8 cellular contexts compared by ENCODE assay signal in the genomic region with DNA sequence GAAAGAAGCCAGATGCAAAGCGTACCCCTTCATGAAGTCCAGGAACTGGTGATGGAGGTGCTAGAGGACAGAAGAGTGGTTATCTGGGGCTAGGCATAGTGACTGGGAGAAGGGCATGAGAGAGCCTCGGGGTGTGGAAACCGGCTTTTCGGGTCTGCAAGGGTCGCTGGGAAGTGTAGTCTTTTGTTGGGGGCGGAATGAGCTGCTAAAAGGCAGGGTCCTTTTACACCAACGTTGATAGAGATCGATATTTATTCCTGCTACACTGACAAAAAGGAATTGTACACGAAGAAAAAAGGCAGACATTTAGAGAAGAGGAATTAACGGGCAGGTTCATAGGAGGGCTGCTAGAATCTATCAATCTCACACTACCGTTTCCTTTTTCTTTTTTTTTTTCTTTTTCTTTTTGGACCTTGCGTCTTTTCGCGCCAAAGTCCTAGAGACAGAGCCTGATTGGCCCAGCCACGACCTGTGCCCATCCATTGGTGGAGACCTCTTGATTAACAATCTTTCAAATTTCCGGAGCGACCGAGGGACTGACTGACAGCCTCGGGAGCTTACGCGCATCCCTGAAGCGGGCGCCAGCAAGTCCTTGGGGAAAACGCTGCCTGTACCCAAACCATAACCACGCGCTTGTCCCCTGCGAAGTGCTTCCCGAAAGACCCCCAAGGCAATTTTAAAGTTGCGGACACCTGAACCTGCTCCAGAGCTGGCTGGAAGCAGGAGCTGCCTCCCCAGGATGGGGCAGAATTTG. TPM values are rescaled to one million over a fixed set of nuclear protein-coding genes. Genes with fewer than 3 reads are reported as not detected.
A peak's percentile ranks its signal among the peaks of the same experiment; 100 is the strongest.
DNase-seq lines count a peak whose midpoint lies in the region; ATAC-seq and TF ChIP-seq lines count a peak whose summit lies in the region.

No MANE protein-coding gene starts in this region.

- no peak for TF ChIP-seq CTCF in CD8-positive, alpha-beta T cell (IDR thresholded peaks at IDR 0.05)

- no peaks in the 10 kb centered on the region for H3K9me3 Mint-ChIP-seq in CD8-positive, alpha-beta T cell
- no peaks in the 10 kb centered on the region for H3K9me3 Mint-ChIP-seq in activated CD4-positive, alpha-beta memory T cell treated with anti-CD3 and anti-CD28 coated beads, Interleukin-2, amount 10 ng/mL, durations not matched to agents 7 days and 5 days
- no peaks in the 10 kb centered on the region for H3K9me3 Mint-ChIP-seq in effector memory CD8-positive, alpha-beta T cell

- H3K4me3 ChIP-seq in CD8-positive, alpha-beta T cell (ENCODE audit: low read depth, low read length), result peak overlapping the region; percentile 66
- peak overlapping the region; percentile 57 for H3K4me3 ChIP-seq in mesodermal cell (ENCODE audit: extremely low read depth, insufficient read depth, low read length, poor library complexity, severe bottlenecking)

- intact Hi-C loops in CD8-positive, alpha-beta T cell (cut with DNase I, micrococcal nuclease), result loop anchor here (1.0 kb wide), 3 partner anchors 28 to 79 kb away; partner anchors contain the start of gene USP22 (in 2 of the 2)

- peak; percentile 97 for ATAC-seq in CD8-positive, alpha-beta T cell
- ATAC-seq in GM19452 (IDR thresholded peaks at IDR 0.05; ENCODE audit: unreplicated experiment) (peak; percentile 97), HG03571 (IDR thresholded peaks at IDR 0.05; ENCODE audit: unreplicated experiment) (peak; percentile 86)
- ATAC-seq in effector memory CD8-positive, alpha-beta T cell (replicated peaks), result peak; percentile 96

- peaks cover 12% of the 10 kb centered on the region for H3K4me1 ChIP-seq in CD8-positive, alpha-beta T cell (ENCODE audit: insufficient read depth, low read length)
- H3K4me1 ChIP-seq in mesodermal cell (ENCODE audit: control insufficient read depth, insufficient read depth, low read length, poor library complexity, severe bottlenecking), result no peaks in the 10 kb centered on the region

- H3K36me3 Mint-ChIP-seq in CD8-positive, alpha-beta T cell, result no peaks in the 10 kb centered on the region
- H3K36me3 Mint-ChIP-seq in activated CD4-positive, alpha-beta memory T cell treated with anti-CD3 and anti-CD28 coated beads, Interleukin-2, amount 10 ng/mL, durations not matched to agents 7 days and 5 days (ENCODE audit: low read depth), result no peaks in the 10 kb centered on the region
- peaks cover 7% of the 10 kb centered on the region for H3K36me3 Mint-ChIP-seq in effector memory CD8-positive, alpha-beta T cell (ENCODE audit: insufficient read depth)

- H3K4me3 Mint-ChIP-seq in CD8-positive, alpha-beta T cell, result peak overlapping the region; percentile 93
- H3K4me3 Mint-ChIP-seq in activated CD4-positive, alpha-beta memory T cell treated with anti-CD3 and anti-CD28 coated beads, Interleukin-2, amount 10 ng/mL, durations not matched to agents 7 days and 5 days, result peak overlapping the region; percentile 87
- H3K4me3 Mint-ChIP-seq in effector memory CD8-positive, alpha-beta T cell, result peak overlapping the region; percentile 87 to 90

- CTCF ChIA-PET in CD8-positive, alpha-beta T cell (lab: Charles Lee), result interaction anchor here (0.7 to 2.8 kb wide), 16 partner anchors 7 to 412 kb away, joined by 3 to 15 read pairs (median 4); partner anchors contain the start of gene USP22
- CTCF ChIA-PET in activated CD4-positive, alpha-beta memory T cell treated with anti-CD3 and anti-CD28 coated beads, Interleukin-2, amount 10 ng/mL, durations not matched to agents 7 days and 5 days (lab: Charles Lee), result interaction anchor here (0.7 to 2.9 kb wide), 33 partner anchors 11 to 949 kb away, joined by 3 to 43 read pairs (median 5); partner anchors contain the start of gene USP22

- POLR2A ChIA-PET in CD8-positive, alpha-beta T cell (lab: Charles Lee), result interaction anchor here (1.2 kb wide), 1 partner anchor 114 kb away, joined by 3 read pairs; no protein-coding TSS in a partner anchor
- POLR2A ChIA-PET in activated CD4-positive, alpha-beta memory T cell treated with anti-CD3 and anti-CD28 coated beads, Interleukin-2, amount 10 ng/mL, durations not matched to agents 7 days and 5 days (lab: Charles Lee), result interaction anchor here (0.6 to 3.3 kb wide), 12 partner anchors 22 to 447 kb away, joined by 3 to 55 read pairs (median 4); partner anchors contain the start of genes DHRS7B, TMEM11 and USP22

- no peaks in the 10 kb centered on the region for H3K36me3 ChIP-seq in CD8-positive, alpha-beta T cell (ENCODE audit: insufficient read depth, low read length)
- no peaks in the 10 kb centered on the region for H3K36me3 ChIP-seq in mesodermal cell (ENCODE audit: control insufficient read depth, insufficient read depth, low read length)

- WGBS in mesodermal cell (ENCODE audit: insufficient coverage in 2 of 2), 2 experiments, result 1% methylated on average over 17 to 26 of the region's 29 CpGs

- peaks cover 5% of the 10 kb centered on the region for H3K27me3 Mint-ChIP-seq in CD8-positive, alpha-beta T cell (ENCODE audit: low read depth)
- H3K27me3 Mint-ChIP-seq in activated CD4-positive, alpha-beta memory T cell treated with anti-CD3 and anti-CD28 coated beads, Interleukin-2, amount 10 ng/mL, durations not matched to agents 7 days and 5 days, result no peaks in the 10 kb centered on the region
- peaks cover 0 to 5% of the 10 kb centered on the region in 2 donors for H3K27me3 Mint-ChIP-seq in effector memory CD8-positive, alpha-beta T cell

- no peaks in the 10 kb centered on the region for H3K9me3 ChIP-seq in CD8-positive, alpha-beta T cell (ENCODE audit: low read length)
- no peaks in the 10 kb centered on the region for H3K9me3 ChIP-seq in mesodermal cell (ENCODE audit: control insufficient read depth, low read length)

- no peaks in the 10 kb centered on the region for H3K27me3 ChIP-seq in CD8-positive, alpha-beta T cell (ENCODE audit: insufficient read depth, low read length)

- DNase-seq in CD8-positive, alpha-beta T cell, result peak; percentile 22 to 72 (median 59)
- DNase-seq in NCI-H748 (lab: John Stamatoyannopoulos, UW; ENCODE audit: unreplicated experiment), result peak; percentile 97
- peak; percentile 84 for DNase-seq in activated CD4-positive, alpha-beta memory T cell treated with anti-CD3 and anti-CD28 coated beads, Interleukin-2, amount 10 ng/mL, durations not matched to agents 7 days and 5 days
- peak; percentile 41 to 47 (median 42) for DNase-seq in effector memory CD8-positive, alpha-beta T cell
- peak; percentile 64 to 65 for DNase-seq in stimulated activated CD8-positive, alpha-beta memory T cell treated with anti-CD3 and anti-CD28 coated beads, Interleukin-15, amount 100 ng/mL, for 48 hours (ENCODE audit: low read depth in 2 of 2)

- no peak overlapping the region for H3K27ac Mint-ChIP-seq in CD8-positive, alpha-beta T cell
- H3K27ac Mint-ChIP-seq in activated CD4-positive, alpha-beta memory T cell treated with anti-CD3 and anti-CD28 coated beads, Interleukin-2, amount 10 ng/mL, durations not matched to agents 7 days and 5 days, result peak overlapping the region; percentile 86
- H3K27ac Mint-ChIP-seq in effector memory CD8-positive, alpha-beta T cell, result peak overlapping the region; percentile 61 to 66

- peaks cover 11% of the 10 kb centered on the region for H3K4me1 Mint-ChIP-seq in CD8-positive, alpha-beta T cell (ENCODE audit: low read depth)
- H3K4me1 Mint-ChIP-seq in activated CD4-positive, alpha-beta memory T cell treated with anti-CD3 and anti-CD28 coated beads, Interleukin-2, amount 10 ng/mL, durations not matched to agents 7 days and 5 days, result peaks cover 24% of the 10 kb centered on the region
- H3K4me1 Mint-ChIP-seq in effector memory CD8-positive, alpha-beta T cell (ENCODE audit: low read depth in 2 of 2), result peaks cover 10 to 15% of the 10 kb centered on the region in 2 donors

- H3K27ac ChIP-seq in CD8-positive, alpha-beta T cell (ENCODE audit: low read depth, low read length), result no peak overlapping the region
- H3K27ac ChIP-seq in mesodermal cell (ENCODE audit: low read depth, low read length, severe bottlenecking), result peak overlapping the region; percentile 84

RNA-seq across cellular contexts. Expression of gene DHRS7B, which starts 27.7 kb away (rescaled TPM):
- 1 to 10 TPM; 6.5 to 8.2 TPM for total RNA-seq in CD8-positive, alpha-beta T cell
- total RNA-seq in activated CD4-positive, alpha-beta memory T cell treated with anti-CD3 and anti-CD28 coated beads, Interleukin-2, amount 10 ng/mL, durations not matched to agents 7 days and 5 days, result 10 to 100 TPM; 12.1 to 15.3 TPM
- 17.7 TPM for polyA plus RNA-seq in mesodermal cell (2013, experiment 1 of 2)
- polyA plus RNA-seq in mesodermal cell (2013, experiment 2 of 2), result 15.1 TPM

RNA-seq across cellular contexts. Expression of gene USP22, which starts 56.3 kb away (rescaled TPM):
- total RNA-seq in CD8-positive, alpha-beta T cell, result 100 to 1,000 TPM; 177 to 190 TPM
- total RNA-seq in activated CD4-positive, alpha-beta memory T cell treated with anti-CD3 and anti-CD28 coated beads, Interleukin-2, amount 10 ng/mL, durations not matched to agents 7 days and 5 days, result 100 to 1,000 TPM; 149 to 156 TPM
- 182 TPM for polyA plus RNA-seq in mesodermal cell (2013, experiment 1 of 2)
- polyA plus RNA-seq in mesodermal cell (2013, experiment 2 of 2), result 175 TPM

Comparison
In these comparisons a context has a peak if more than half of its experiments do, and no peak if none do; other contexts are left out.
1. DNase-seq: peak in every context shown above with its lines; median percentile 97 in NCI-H748; 84 in activated CD4-positive, alpha-beta memory T cell treated with anti-CD3 and anti-CD28 coated beads, Interleukin-2, amount 10 ng/mL, durations not matched to agents 7 days and 5 days; 64 in stimulated activated CD8-positive, alpha-beta memory T cell treated with anti-CD3 and anti-CD28 coated beads, Interleukin-15, amount 100 ng/mL, for 48 hours; 59 in CD8-positive, alpha-beta T cell; 42 in effector memory CD8-positive, alpha-beta T cell.